8 cellular contexts compared by ENCODE assay signal in genomic region chr10:100828744-100829102, GRCh38.
A peak's percentile ranks its signal among the peaks of the same experiment; 100 is the strongest.
DNase-seq lines count a peak whose midpoint lies in the region; ATAC-seq and TF ChIP-seq lines count a peak whose summit lies in the region.

No MANE protein-coding gene starts in this region.

- H3K4me3 ChIP-seq in left lung (peak overlapping the region in 1 of 2 donors; percentile 19), upper lobe of left lung (peak overlapping the region in 3 of 4 donors; percentile 27 to 50 (median 40))

- H3K4me3 Mint-ChIP-seq in activated T-helper 2 cell treated with anti-CD3 and anti-CD28 coated beads, Interferon-gamma antibody, Interleukin-2, Interleukin-4, amounts not matched to agents 10 μg/mL and 5 μg/mL and 100 μg/mL, durations not matched to agents 14 hours and 24 hours and 36 hours (ENCODE audit: low read depth) = peak overlapping the region; percentile 75

- H3K36me3 Mint-ChIP-seq in activated T-helper 2 cell treated with anti-CD3 and anti-CD28 coated beads, Interferon-gamma antibody, Interleukin-2, Interleukin-4, amounts not matched to agents 10 μg/mL and 5 μg/mL and 100 μg/mL, durations not matched to agents 14 hours and 24 hours and 36 hours (ENCODE audit: low read depth) = no peaks in the 10 kb centered on the region

- H3K9me3 Mint-ChIP-seq in activated T-helper 2 cell treated with anti-CD3 and anti-CD28 coated beads, Interferon-gamma antibody, Interleukin-2, Interleukin-4, amounts not matched to agents 10 μg/mL and 5 μg/mL and 100 μg/mL, durations not matched to agents 14 hours and 24 hours and 36 hours = no peaks in the 10 kb centered on the region

- no peak overlapping the region for H3K27ac Mint-ChIP-seq in activated T-helper 2 cell treated with anti-CD3 and anti-CD28 coated beads, Interferon-gamma antibody, Interleukin-2, Interleukin-4, amounts not matched to agents 10 μg/mL and 5 μg/mL and 100 μg/mL, durations not matched to agents 14 hours and 24 hours and 36 hours

- no peak overlapping the region for H3K27ac ChIP-seq in left lung
- no peak overlapping the region for H3K27ac ChIP-seq in upper lobe of left lung

- peaks cover 21 to 36% of the 10 kb centered on the region in 2 donors for H3K4me1 ChIP-seq in left lung
- H3K4me1 ChIP-seq in upper lobe of left lung = peaks cover 37 to 44% (median 38%) of the 10 kb centered on the region in 4 donors

- peak; percentile 32 to 42 for DNase-seq in stimulated activated CD4-positive, alpha-beta T cell treated with anti-CD3 and anti-CD28 coated beads, Interleukin-2, amount 100 ng/mL, for 24 hours
- DNase-seq in stimulated activated CD4-positive, alpha-beta T cell treated with anti-CD3 and anti-CD28 coated beads, Interleukin-4, amount 100 ng/mL, for 24 hours = no peak
- DNase-seq in activated T-helper 2 cell treated with anti-CD3 and anti-CD28 coated beads, Interferon-gamma antibody, Interleukin-2, Interleukin-4, amounts not matched to agents 10 μg/mL and 5 μg/mL and 100 μg/mL, durations not matched to agents 14 hours and 24 hours and 36 hours (ENCODE audit: low spot score) = no peak
- DNase-seq in left lung (peak in 1 of 2 donors; percentile 47), upper lobe of left lung (no peak), NCI-H2171 treated with DMSO at 0.1 percent for 48 hours (lab: John Stamatoyannopoulos, UW) (no peak)

- TF ChIP-seq EP300 in upper lobe of left lung (IDR thresholded peaks at IDR 0.05) = no peak

- H3K27me3 ChIP-seq in left lung (peaks cover 71 to 100% of the 10 kb centered on the region in 2 donors), upper lobe of left lung (peaks cover 0 to 61% (median 37%) of the 10 kb centered on the region in 4 donors)

- H3K27me3 Mint-ChIP-seq in activated T-helper 2 cell treated with anti-CD3 and anti-CD28 coated beads, Interferon-gamma antibody, Interleukin-2, Interleukin-4, amounts not matched to agents 10 μg/mL and 5 μg/mL and 100 μg/mL, durations not matched to agents 14 hours and 24 hours and 36 hours (ENCODE audit: low read depth) = peaks cover 75% of the 10 kb centered on the region

- H3K9me3 ChIP-seq in left lung (no peaks in the 10 kb centered on the region), upper lobe of left lung (no peaks in the 10 kb centered on the region)

- TF ChIP-seq POLR2A in upper lobe of left lung (IDR thresholded peaks at IDR 0.05) = no peak

- intact Hi-C loops in activated T-helper 2 cell treated with anti-CD3 and anti-CD28 coated beads, Interferon-gamma antibody, Interleukin-2, Interleukin-4, amounts not matched to agents 10 μg/mL and 5 μg/mL and 100 μg/mL, durations not matched to agents 14 hours and 24 hours and 36 hours (cut with micrococcal nuclease) = loop anchor here (2.0 to 10.0 kb wide), 5 partner anchors 18 to 389 kb away; partner anchors contain the start of gene TLX1
- intact Hi-C loops in left lung (cut with DNase I) = no loop called here

- TF ChIP-seq CTCF in left lung (IDR thresholded peaks at IDR 0.05) (no peak), upper lobe of left lung (IDR thresholded peaks at IDR 0.05) (no peak)

- ATAC-seq in left lung = peak; percentile 42
- no peak for ATAC-seq in upper lobe of left lung (ENCODE audit: low FRiP score in 2 of 2)
- ATAC-seq in GM21515 (IDR thresholded peaks at IDR 0.05; ENCODE audit: unreplicated experiment) = no peak
- no peak for ATAC-seq in GM19452 (IDR thresholded peaks at IDR 0.05; ENCODE audit: unreplicated experiment)

- H3K4me1 Mint-ChIP-seq in activated T-helper 2 cell treated with anti-CD3 and anti-CD28 coated beads, Interferon-gamma antibody, Interleukin-2, Interleukin-4, amounts not matched to agents 10 μg/mL and 5 μg/mL and 100 μg/mL, durations not matched to agents 14 hours and 24 hours and 36 hours (ENCODE audit: low read depth) = peaks cover 21% of the 10 kb centered on the region

- 0 to 3% methylated on average over 20 of the region's 20 CpGs for WGBS in upper lobe of left lung, 2 donors

- no peaks in the 10 kb centered on the region for H3K36me3 ChIP-seq in left lung
- no peaks in the 10 kb centered on the region for H3K36me3 ChIP-seq in upper lobe of left lung

Comparison
In these comparisons a context has a peak if more than half of its experiments do, and no peak if none do; other contexts are left out.
1. DNase-seq: peak in stimulated activated CD4-positive, alpha-beta T cell treated with anti-CD3 and anti-CD28 coated beads, Interleukin-2, amount 100 ng/mL, for 24 hours (2 of 2); none in stimulated activated CD4-positive, alpha-beta T cell treated with anti-CD3 and anti-CD28 coated beads, Interleukin-4, amount 100 ng/mL, for 24 hours (single experiment), activated T-helper 2 cell treated with anti-CD3 and anti-CD28 coated beads, Interferon-gamma antibody, Interleukin-2, Interleukin-4, amounts not matched to agents 10 μg/mL and 5 μg/mL and 100 μg/mL, durations not matched to agents 14 hours and 24 hours and 36 hours (single experiment), upper lobe of left lung (0 of 2) and NCI-H2171 treated with DMSO at 0.1 percent for 48 hours (single experiment).